Comparison of ENCODE assay signal across 1 cellular context in the genomic region with DNA sequence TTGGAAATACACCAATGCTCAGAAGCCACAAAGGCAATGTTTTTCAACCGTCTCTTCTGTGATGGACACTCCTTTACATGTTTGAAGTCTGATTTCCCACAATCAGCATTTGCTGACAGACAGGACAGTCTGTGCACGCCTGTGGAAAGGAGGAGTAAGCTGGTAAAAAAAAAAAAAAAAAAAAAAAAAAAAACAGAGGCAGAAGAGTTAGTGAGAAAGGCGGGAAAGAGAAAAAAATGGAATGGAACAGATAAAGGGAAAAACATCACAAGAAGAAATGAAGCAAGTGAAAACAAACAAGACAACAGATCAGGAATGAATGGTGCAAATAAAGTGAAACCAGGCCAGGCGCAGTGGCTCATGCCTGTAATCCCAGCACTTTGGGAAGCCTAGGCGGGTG.
TF ChIP-seq lines count a peak whose summit lies in the region.

No MANE protein-coding gene starts in this region.

TF ChIP-seq in HepG2, 621 proteins besides CTCF, POLR2A, EP300 and RAD21 (continued from another document):
- TF ChIP-seq ZBTB33 (CRISPR knock-in tag; IDR thresholded peaks at IDR 0.05) (peak; percentile 43; the same call in 1 of the 2 replicates), JUN (CRISPR knock-in tag; IDR thresholded peaks at IDR 0.05) (no peak)
